In the genomic region with DNA sequence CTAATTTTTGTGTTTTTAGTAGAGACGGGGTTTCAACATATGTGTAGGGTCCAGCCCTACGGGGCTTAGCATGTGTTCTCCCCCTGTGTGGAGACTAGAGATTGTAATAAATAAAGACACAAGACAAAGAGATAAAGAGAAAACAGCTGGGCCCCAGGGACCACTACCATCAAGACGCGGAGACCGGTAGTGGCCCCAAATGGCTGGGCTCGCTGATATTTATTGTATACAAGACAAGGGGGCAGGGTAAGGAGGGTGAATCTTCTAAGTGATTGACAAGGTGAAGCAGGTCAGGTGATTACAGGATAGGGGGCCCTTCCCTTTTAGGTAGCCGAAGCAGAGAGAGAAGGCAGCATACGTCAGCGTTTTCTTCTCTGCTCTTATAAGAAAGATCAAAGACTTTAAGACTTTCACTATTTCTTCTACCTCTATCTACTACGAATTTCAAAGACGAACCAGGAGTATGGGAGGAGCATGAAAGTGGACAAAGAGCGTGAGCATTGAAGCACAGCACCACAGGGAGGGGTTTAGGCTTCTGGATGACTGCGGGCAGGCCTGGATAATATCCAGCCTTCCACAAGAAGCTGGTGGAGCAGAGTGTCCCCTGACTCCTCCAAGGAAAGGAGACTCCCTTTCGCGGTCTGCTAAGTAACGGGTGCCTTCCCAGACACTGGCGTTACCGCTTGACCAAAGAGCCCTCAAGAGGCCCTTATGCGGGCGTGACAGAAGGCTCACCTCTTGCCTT, we compare ENCODE assay signal across 8 cellular contexts. TPM values are rescaled to one million over a fixed set of nuclear protein-coding genes. Genes with fewer than 3 reads are reported as not detected.
DNase-seq lines count a peak whose midpoint lies in the region; ATAC-seq and TF ChIP-seq lines count a peak whose summit lies in the region.
"Not testable (repeated sequence)": the region's sequence is repeated elsewhere in the genome, so short reads cannot be mapped to it uniquely, and the experiment has no call there.

No MANE protein-coding gene starts in this region.

- intact Hi-C loops in left lung (cut with DNase I), result not testable (repeated sequence)

- H3K4me1 Mint-ChIP-seq in IgD-negative memory B cell (peaks cover 18 to 26% (median 24%) of the 10 kb centered on the region in 3 donors), neural progenitor cell (peaks cover 34% of the 10 kb centered on the region)
- peaks cover 45% of the 10 kb centered on the region for H3K4me1 Mint-ChIP-seq in activated CD4-positive, alpha-beta T cell treated with anti-CD3 and anti-CD28 coated beads, Interleukin-2, amount 10 ng/mL, durations not matched to agents 7 days and 5 days
- peaks cover 39% of the 10 kb centered on the region for H3K4me1 Mint-ChIP-seq in activated naive CD4-positive, alpha-beta T cell treated with anti-CD3 and anti-CD28 coated beads, Interleukin-2, amount 50 U/mL, for 24 hours

- H3K36me3 Mint-ChIP-seq in IgD-negative memory B cell; activated CD4-positive, alpha-beta T cell treated with anti-CD3 and anti-CD28 coated beads, Interleukin-2, amount 10 ng/mL, durations not matched to agents 7 days and 5 days (ENCODE audit: low read depth); activated naive CD4-positive, alpha-beta T cell treated with anti-CD3 and anti-CD28 coated beads, Interleukin-2, amount 50 U/mL, for 24 hours; neural progenitor cell: not testable (repeated sequence)

- peak overlapping the region; percentile 80 to 100 (median 94) for H3K4me2 ChIP-seq in BLaER1 treated with 17β-estradiol and CSF1 and Interleukin-3, amounts not matched to agents 10 nM and 100 nM
- peak overlapping the region; percentile 5 for H3K4me2 ChIP-seq in neural progenitor cell

- H3K9ac ChIP-seq in BLaER1 treated with 17β-estradiol and CSF1 and Interleukin-3, amounts not matched to agents 10 nM and 100 nM, result peak overlapping the region in 1 of 11 experiments; percentile 68; a peak in 1 of 22 replicates
- H3K9ac ChIP-seq in neural progenitor cell, result not testable (repeated sequence)

- not testable (repeated sequence) for H3K27me3 Mint-ChIP-seq in IgD-negative memory B cell; activated CD4-positive, alpha-beta T cell treated with anti-CD3 and anti-CD28 coated beads, Interleukin-2, amount 10 ng/mL, durations not matched to agents 7 days and 5 days; activated naive CD4-positive, alpha-beta T cell treated with anti-CD3 and anti-CD28 coated beads, Interleukin-2, amount 50 U/mL, for 24 hours; neural progenitor cell (ENCODE audit: insufficient read depth, low read depth)

- CTCF ChIA-PET in activated CD4-positive, alpha-beta T cell treated with anti-CD3 and anti-CD28 coated beads, Interleukin-2, amount 10 ng/mL, durations not matched to agents 7 days and 5 days (lab: Charles Lee), result interaction anchor here (1.2 to 1.9 kb wide), 3 partner anchors 12 to 35 kb away, joined by 4 to 7 read pairs (median 6); no protein-coding TSS in a partner anchor

- not testable (repeated sequence) for H3K27me3 ChIP-seq in BLaER1 treated with 17β-estradiol and CSF1 and Interleukin-3, amounts not matched to agents 10 nM and 100 nM; left lung; neural progenitor cell; thymus (ENCODE audit: control insufficient read depth, insufficient read depth)

- peak overlapping the region in 3 of 11 experiments; percentile 13 to 72 (median 18); a peak in 3 of 22 replicates for H3K27ac ChIP-seq in BLaER1 treated with 17β-estradiol and CSF1 and Interleukin-3, amounts not matched to agents 10 nM and 100 nM
- H3K27ac ChIP-seq in left lung (peak overlapping the region in 1 of 2 donors; percentile 62), thymus (ENCODE audit: low read depth) (peak overlapping the region; percentile 69)
- H3K27ac ChIP-seq in neural progenitor cell, result not testable (repeated sequence)

- WGBS in thymus, result 73% methylated on average over 20 of the region's 20 CpGs

- not testable (repeated sequence) for ATAC-seq in left lung

- H3K27ac Mint-ChIP-seq in IgD-negative memory B cell, result not testable (repeated sequence)
- peak overlapping the region; percentile 73 for H3K27ac Mint-ChIP-seq in activated CD4-positive, alpha-beta T cell treated with anti-CD3 and anti-CD28 coated beads, Interleukin-2, amount 10 ng/mL, durations not matched to agents 7 days and 5 days
- peak overlapping the region; percentile 81 for H3K27ac Mint-ChIP-seq in activated naive CD4-positive, alpha-beta T cell treated with anti-CD3 and anti-CD28 coated beads, Interleukin-2, amount 50 U/mL, for 24 hours
- H3K27ac Mint-ChIP-seq in neural progenitor cell, result peak overlapping the region; percentile 86

- POLR2A ChIA-PET in activated CD4-positive, alpha-beta T cell treated with anti-CD3 and anti-CD28 coated beads, Interleukin-2, amount 10 ng/mL, durations not matched to agents 7 days and 5 days (lab: Charles Lee), result not testable (repeated sequence)

- peak overlapping the region; percentile 73 for H2AFZ ChIP-seq in neural progenitor cell (replicated peaks)

- H3K4me3 Mint-ChIP-seq in IgD-negative memory B cell (peak overlapping the region; percentile 7 to 47 (median 10)), neural progenitor cell (peak overlapping the region; percentile 36)
- H3K4me3 Mint-ChIP-seq in activated CD4-positive, alpha-beta T cell treated with anti-CD3 and anti-CD28 coated beads, Interleukin-2, amount 10 ng/mL, durations not matched to agents 7 days and 5 days, result peak overlapping the region; percentile 40
- H3K4me3 Mint-ChIP-seq in activated naive CD4-positive, alpha-beta T cell treated with anti-CD3 and anti-CD28 coated beads, Interleukin-2, amount 50 U/mL, for 24 hours, result peak overlapping the region; percentile 74

- DNase-seq in activated CD4-positive, alpha-beta T cell treated with anti-CD3 and anti-CD28 coated beads, Interleukin-2, amount 10 ng/mL, durations not matched to agents 7 days and 5 days; neural progenitor cell (ENCODE audit: low spot score): not testable (repeated sequence)
- DNase-seq in effector CD8-positive, alpha-beta T cell (lab: John Stamatoyannopoulos, UW), result peak; percentile 12
- peak; percentile 41 to 63 for DNase-seq in left lung

- not testable (repeated sequence) for H3F3A ChIP-seq in neural progenitor cell (ENCODE audit: low read depth)

- peaks cover 45 to 60% (median 50%) of the 10 kb centered on the region in 10 experiments for H3K4me1 ChIP-seq in BLaER1 treated with 17β-estradiol and CSF1 and Interleukin-3, amounts not matched to agents 10 nM and 100 nM
- peaks cover 16 to 41% of the 10 kb centered on the region in 2 donors for H3K4me1 ChIP-seq in left lung
- H3K4me1 ChIP-seq in neural progenitor cell, result peaks cover 17% of the 10 kb centered on the region
- H3K4me1 ChIP-seq in thymus (ENCODE audit: control insufficient read depth, insufficient read depth, low read length), result peaks cover 21% of the 10 kb centered on the region

- peaks cover 15% of the 10 kb centered on the region for H3K79me2 ChIP-seq in neural progenitor cell (ENCODE audit: low read depth)

- TF ChIP-seq CTCF in left lung (IDR thresholded peaks at IDR 0.05); neural progenitor cell (IDR thresholded peaks at IDR 0.05): not testable (repeated sequence)

- peaks cover 10 to 19% (median 16%) of the 10 kb centered on the region in 11 experiments; a peak in 16 of 22 replicates for H4K20me1 ChIP-seq in BLaER1 treated with 17β-estradiol and CSF1 and Interleukin-3, amounts not matched to agents 10 nM and 100 nM
- H4K20me1 ChIP-seq in neural progenitor cell (ENCODE audit: low read depth), result peaks cover 25% of the 10 kb centered on the region

- H3K4me3 ChIP-seq in BLaER1 treated with 17β-estradiol and CSF1 and Interleukin-3, amounts not matched to agents 10 nM and 100 nM; left lung; neural progenitor cell; thymus (ENCODE audit: low read length): not testable (repeated sequence)

- H3K9me3 Mint-ChIP-seq in IgD-negative memory B cell; activated CD4-positive, alpha-beta T cell treated with anti-CD3 and anti-CD28 coated beads, Interleukin-2, amount 10 ng/mL, durations not matched to agents 7 days and 5 days; activated naive CD4-positive, alpha-beta T cell treated with anti-CD3 and anti-CD28 coated beads, Interleukin-2, amount 50 U/mL, for 24 hours; neural progenitor cell: not testable (repeated sequence)

- H3K36me3 ChIP-seq in BLaER1 treated with 17β-estradiol and CSF1 and Interleukin-3, amounts not matched to agents 10 nM and 100 nM, result peaks cover 5 to 11% (median 9%) of the 10 kb centered on the region in 11 experiments; a peak in 21 of 22 replicates
- not testable (repeated sequence) for H3K36me3 ChIP-seq in left lung; neural progenitor cell; thymus (ENCODE audit: control insufficient read depth, insufficient read depth)

- not testable (repeated sequence) for H3K9me3 ChIP-seq in BLaER1 treated with 17β-estradiol and CSF1 and Interleukin-3, amounts not matched to agents 10 nM and 100 nM (replicated peaks in 1 of 11); left lung; neural progenitor cell (ENCODE audit: low read depth); thymus (ENCODE audit: control insufficient read depth)

RNA-seq across cellular contexts. Expression of gene SCYL1, which starts 2.9 kb away (rescaled TPM):
- 34.0 TPM for polyA plus RNA-seq in IgD-negative memory B cell
- 10 to 100 TPM; 59.1 to 62.1 TPM for total RNA-seq in activated CD4-positive, alpha-beta T cell treated with anti-CD3 and anti-CD28 coated beads, Interleukin-2, amount 10 ng/mL, durations not matched to agents 7 days and 5 days
- total RNA-seq in left lung, result 10 to 100 TPM; 81.2 to 82.5 TPM
- total RNA-seq in neural progenitor cell (ENCODE audit: low replicate concordance), result 16.9 and 45.2 TPM in 2 replicates
- 68.1 TPM for polyA plus RNA-seq in thymus

RNA-seq across cellular contexts. Expression of gene MALAT1, which starts 23.1 kb away (rescaled TPM):
- 3,054 TPM for polyA plus RNA-seq in IgD-negative memory B cell
- total RNA-seq in activated CD4-positive, alpha-beta T cell treated with anti-CD3 and anti-CD28 coated beads, Interleukin-2, amount 10 ng/mL, durations not matched to agents 7 days and 5 days, result 1,000 to 10,000 TPM; 7,183 to 8,252 TPM
- over 10,000 TPM; 12,400 to 15,875 TPM for total RNA-seq in left lung
- 5,397 and 9,030 TPM in 2 replicates for total RNA-seq in neural progenitor cell (ENCODE audit: low replicate concordance)
- 682 TPM for polyA plus RNA-seq in thymus

RNA-seq across cellular contexts. Expression of gene LTBP3, which starts 36.2 kb away (rescaled TPM):
- 37.4 TPM for polyA plus RNA-seq in IgD-negative memory B cell
- total RNA-seq in activated CD4-positive, alpha-beta T cell treated with anti-CD3 and anti-CD28 coated beads, Interleukin-2, amount 10 ng/mL, durations not matched to agents 7 days and 5 days, result 10 to 100 TPM; 80.2 to 92.5 TPM
- 100 to 1,000 TPM in 1 of 2 donors, 10 to 100 TPM in 1; 70.8 to 157 TPM for total RNA-seq in left lung
- 1.2 and 6.1 TPM in 2 replicates for total RNA-seq in neural progenitor cell (ENCODE audit: low replicate concordance)
- 64.6 TPM for polyA plus RNA-seq in thymus

RNA-seq across cellular contexts. Expression of gene ZNRD2, which starts 48.3 kb away (rescaled TPM):
- 86.4 TPM for polyA plus RNA-seq in IgD-negative memory B cell
- 10 to 100 TPM; 32.4 to 35.4 TPM for total RNA-seq in activated CD4-positive, alpha-beta T cell treated with anti-CD3 and anti-CD28 coated beads, Interleukin-2, amount 10 ng/mL, durations not matched to agents 7 days and 5 days
- 10 to 100 TPM; 21.7 to 32.3 TPM for total RNA-seq in left lung
- total RNA-seq in neural progenitor cell (ENCODE audit: low replicate concordance), result 15.5 and 34.0 TPM in 2 replicates
- polyA plus RNA-seq in thymus, result 38.0 TPM

RNA-seq across cellular contexts. Expression of gene FAM89B, which starts 50.4 kb away (rescaled TPM):
- polyA plus RNA-seq in IgD-negative memory B cell (49.0 TPM), thymus (62.2 TPM)
- 10 to 100 TPM; 34.1 to 42.1 TPM for total RNA-seq in activated CD4-positive, alpha-beta T cell treated with anti-CD3 and anti-CD28 coated beads, Interleukin-2, amount 10 ng/mL, durations not matched to agents 7 days and 5 days
- total RNA-seq in left lung (10 to 100 TPM; 47.1 to 57.5 TPM), neural progenitor cell (ENCODE audit: low replicate concordance) (11.7 and 27.8 TPM in 2 replicates)

Comparison
In these comparisons a context has a peak if more than half of its experiments do, and no peak if none do; other contexts are left out.
1. H3K4me3 Mint-ChIP-seq: peak in every context shown above with its lines; median percentile 74 in activated naive CD4-positive, alpha-beta T cell treated with anti-CD3 and anti-CD28 coated beads, Interleukin-2, amount 50 U/mL, for 24 hours; 40 in activated CD4-positive, alpha-beta T cell treated with anti-CD3 and anti-CD28 coated beads, Interleukin-2, amount 10 ng/mL, durations not matched to agents 7 days and 5 days; 36 in neural progenitor cell; 10 in IgD-negative memory B cell.
2. RNA of gene LTBP3, which starts 36.2 kb away (total RNA-seq): 70.8 to 157 TPM in left lung and 80.2 to 92.5 TPM in activated CD4-positive, alpha-beta T cell treated with anti-CD3 and anti-CD28 coated beads, Interleukin-2, amount 10 ng/mL, durations not matched to agents 7 days and 5 days; 1.2 to 6.1 TPM in neural progenitor cell; every median in the first group is over 10 times any median in the second.